12 cellular contexts compared by ENCODE assay signal in genomic region chr1:48610628-48611542, GRCh38.
A peak's percentile ranks its signal among the peaks of the same experiment; 100 is the strongest.
DNase-seq lines count a peak whose midpoint lies in the region; ATAC-seq, FAIRE-seq and TF ChIP-seq lines count a peak whose summit lies in the region.
"Had no signal": no experiment of that assay in that cellular context is flagged by ENCODE, and none has a peak within 500 bp of the region (broad histone marks: within the 10 kb centered on the region; RNA-seq: fewer than 3 reads in every experiment).

No MANE protein-coding gene starts in this region.

- no peaks in the 10 kb centered on the region for H3K36me3 ChIP-seq in right atrium auricular region

- intact Hi-C loops in sciatic nerve (cut with DNase I), result no loop called here

- peaks cover 0 to 13% of the 10 kb centered on the region in 2 donors for H3K4me1 ChIP-seq in right atrium auricular region

- H3K4me3 ChIP-seq in right atrium auricular region, result no peak overlapping the region

- no peak for TF ChIP-seq CTCF in right atrium auricular region (IDR thresholded peaks at IDR 0.05)

- H3K9me3 ChIP-seq in right atrium auricular region, result no peaks in the 10 kb centered on the region

- DNase-seq in NCI-H1105 (lab: John Stamatoyannopoulos, UW) (peak; percentile 87), right atrium auricular region (ENCODE audit: low spot score) (no peak), sciatic nerve (ENCODE audit: low spot score) (peak; percentile 58), GM19239 (ENCODE audit: insufficient read length, low spot score) (no peak), GM19238 (ENCODE audit: insufficient read length, low spot score) (no peak)
- DNase-seq: activated T-cell treated with anti-CD3 and anti-CD28 coated beads, Interleukin-2, amount 50 U/mL, for 72 hours; foreskin fibroblast had no signal

- H3K27me3 ChIP-seq in right atrium auricular region, result no peaks in the 10 kb centered on the region

- FAIRE-seq in GM19239 (lab: Jason Lieb, UNC), result no peak
- FAIRE-seq: GM12891, TTC549 had no signal

- peak; percentile 33; the same call in 2 of the 3 replicates for ATAC-seq in SK-N-SH treated with all-trans-retinoic acid at 6 μM for 48 hours
- no peak for ATAC-seq in sciatic nerve
- no peak for ATAC-seq in HG03378 (IDR thresholded peaks at IDR 0.05; ENCODE audit: unreplicated experiment)
- ATAC-seq in GM19035 (IDR thresholded peaks at IDR 0.05; ENCODE audit: unreplicated experiment), result no peak
- ATAC-seq: activated T-cell treated with anti-CD3 and anti-CD28 coated beads, Interleukin-2, amount 50 U/mL, for 72 hours had no signal

- H3K27ac ChIP-seq in right atrium auricular region, result peak overlapping the region; percentile 50 to 65

TF ChIP-seq in SK-N-SH treated with all-trans-retinoic acid at 6 μM for 48 hours, 23 proteins besides CTCF, POLR2A, EP300 and RAD21:
- TF ChIP-seq CSRNP3 (CRISPR knock-in tag; IDR thresholded peaks at IDR 0.05) (no peak), ARNTL (CRISPR knock-in tag; IDR thresholded peaks at IDR 0.05; ENCODE audit: borderline replicate concordance, low read depth) (no peak), OSR1 (CRISPR knock-in tag; IDR thresholded peaks at IDR 0.05) (no peak), ZNF70 (CRISPR knock-in tag; IDR thresholded peaks at IDR 0.05) (no peak), SNAI2 (CRISPR knock-in tag; IDR thresholded peaks at IDR 0.05) (no peak), BACH2 (CRISPR knock-in tag; IDR thresholded peaks at IDR 0.05; ENCODE audit: borderline replicate concordance) (no peak), PATZ1 (CRISPR knock-in tag; IDR thresholded peaks at IDR 0.05; ENCODE audit: borderline replicate concordance) (no peak)

Comparison
In these comparisons a context has a peak if more than half of its experiments do, and no peak if none do; other contexts are left out.
1. DNase-seq: peak in NCI-H1105 (single experiment) and sciatic nerve (single experiment); none in right atrium auricular region (single experiment), GM19239 (single experiment) and GM19238 (single experiment).